In genomic region chr2:85776672-85777071, GRCh38 we compare ENCODE assay signal across 20 cellular contexts. TPM values are rescaled to one million over a fixed set of nuclear protein-coding genes. Genes with fewer than 3 reads are reported as not detected.
"Had no signal": no experiment of that assay in that cellular context is flagged by ENCODE, and none has a peak within 500 bp of the region (broad histone marks: within the 10 kb centered on the region; RNA-seq: fewer than 3 reads in every experiment).

No MANE protein-coding gene starts in this region.

- H3K27ac Mint-ChIP-seq: activated CD4-positive, alpha-beta T cell treated with anti-CD3 and anti-CD28 coated beads, Interleukin-2, amount 10 ng/mL, durations not matched to agents 7 days and 5 days; activated naive CD4-positive, alpha-beta T cell treated with anti-CD3 and anti-CD28 coated beads, Interleukin-2, amount 50 U/mL, for 72 hours; mesothelial cell of epicardium; natural killer cell; T-cell; T-helper 2 cell treated with Interferon-gamma antibody and Interleukin-4, amounts not matched to agents 5 μg/mL and 100 μg/mL, for 36 hours had no signal

- H3K4me1 Mint-ChIP-seq: activated CD4-positive, alpha-beta T cell treated with anti-CD3 and anti-CD28 coated beads, Interleukin-2, amount 10 ng/mL, durations not matched to agents 7 days and 5 days had no signal

- H3K9me3 Mint-ChIP-seq: activated CD4-positive, alpha-beta T cell treated with anti-CD3 and anti-CD28 coated beads, Interleukin-2, amount 10 ng/mL, durations not matched to agents 7 days and 5 days; activated naive CD4-positive, alpha-beta T cell treated with anti-CD3 and anti-CD28 coated beads, Interleukin-2, amount 50 U/mL, for 72 hours; mesothelial cell of epicardium; natural killer cell; T-cell; T-helper 2 cell treated with Interferon-gamma antibody and Interleukin-4, amounts not matched to agents 5 μg/mL and 100 μg/mL, for 36 hours had no signal

- H3K27me3 ChIP-seq: adrenal gland, breast epithelium, colonic mucosa, esophagus muscularis mucosa, gastroesophageal sphincter, pancreas, tibial artery had no signal

- H3K27ac ChIP-seq: colonic mucosa, pancreas, VCaP had no signal

- H3K36me3 Mint-ChIP-seq: activated naive CD4-positive, alpha-beta T cell treated with anti-CD3 and anti-CD28 coated beads, Interleukin-2, amount 50 U/mL, for 72 hours; mesothelial cell of epicardium; natural killer cell; T-cell had no signal

- H3K36me3 ChIP-seq: adrenal gland, breast epithelium, colonic mucosa, pancreas had no signal

- H3K9me3 ChIP-seq: adrenal gland, breast epithelium, colonic mucosa, esophagus muscularis mucosa, gastroesophageal sphincter, pancreas, tibial artery had no signal

- DNase-seq: activated CD4-positive, alpha-beta T cell treated with anti-CD3 and anti-CD28 coated beads, Interleukin-2, amount 10 ng/mL, durations not matched to agents 7 days and 5 days; activated T-cell treated with anti-CD3 and anti-CD28 coated beads, Interleukin-2, amount 50 U/mL, for 1 hour; colonic mucosa; head of caudate nucleus; islet precursor cell; natural killer cell; stimulated activated CD4-positive, alpha-beta T cell treated with anti-CD3 and anti-CD28 coated beads, Interleukin-4, amount 100 ng/mL, for 24 hours; stimulated activated naive CD4-positive, alpha-beta T cell treated with Interleukin-2 at 50 U/mL for 16 hours; T-cell had no signal

- H3K4me3 ChIP-seq: adrenal gland, breast epithelium, colonic mucosa, esophagus muscularis mucosa, gastroesophageal sphincter, pancreas, tibial artery had no signal

- H3K4me3 Mint-ChIP-seq: activated CD4-positive, alpha-beta T cell treated with anti-CD3 and anti-CD28 coated beads, Interleukin-2, amount 10 ng/mL, durations not matched to agents 7 days and 5 days; mesothelial cell of epicardium; natural killer cell; T-cell; T-helper 2 cell treated with Interferon-gamma antibody and Interleukin-4, amounts not matched to agents 5 μg/mL and 100 μg/mL, for 36 hours had no signal

- ATAC-seq: activated CD4-positive, CD25-positive, alpha-beta regulatory T cell treated with anti-CD3 and anti-CD28 coated beads, Interleukin-2, amount 50 U/mL, for 24 hours; activated naive CD4-positive, alpha-beta T cell treated with anti-CD3 and anti-CD28 coated beads, Interleukin-2, amount 50 U/mL, for 72 hours; natural killer cell; pancreas; T-cell had no signal

RNA-seq across cellular contexts. Expression of gene ATOH8, which starts 22.9 kb away (rescaled TPM):
- total RNA-seq: activated naive CD4-positive, alpha-beta T cell treated with anti-CD3 and anti-CD28 coated beads, Interleukin-2, amount 50 U/mL, for 72 hours had no signal
